Comparison of ENCODE assay signal across 11 cellular contexts in genomic region chr4:22534374-22534773, GRCh38.
"Had no signal": no experiment of that assay in that cellular context is flagged by ENCODE, and none has a peak within 500 bp of the region (broad histone marks: within the 10 kb centered on the region; RNA-seq: fewer than 3 reads in every experiment).

No MANE protein-coding gene starts in this region.

- ATAC-seq: GM23338, HCT116 had no signal

- H3K4me1 ChIP-seq: HAP-1 had no signal

- H3K36me3 ChIP-seq: HAP-1 had no signal

- H3K27ac ChIP-seq: GM23248 had no signal

- FAIRE-seq: H1, H54 had no signal

- H2AFZ ChIP-seq: GM23248, GM23338 had no signal

- H3K9ac ChIP-seq: GM23248 had no signal

- H3K4me2 ChIP-seq: GM23338 had no signal

- H3K4me3 ChIP-seq: GM23248, GM23338, HAP-1 had no signal

- DNase-seq: GM23248, GOT3, H7, H9, HCEC 1CT, HFFc6 had no signal
